ENCODE assay signal across 8 cellular contexts in genomic region chr16:50152386-50152806, GRCh38. TPM values are rescaled to one million over a fixed set of nuclear protein-coding genes. Genes with fewer than 3 reads are reported as not detected.
DNase-seq lines count a peak whose midpoint lies in the region; ATAC-seq lines count a peak whose summit lies in the region.

No MANE protein-coding gene starts in this region.

- H3K27me3 Mint-ChIP-seq in T-cell: no peaks in the 10 kb centered on the region

- CTCF ChIA-PET in T-cell (lab: Charles Lee): interaction anchor here (0.6 to 1.6 kb wide), 4 partner anchors 51 to 127 kb away, joined by 3 to 9 read pairs (median 4); partner anchors contain the start of genes CNEP1R1 (in 1 of the 2) and HEATR3 (in 1 of the 2)

- peak overlapping the region; percentile 79; the same call in 1 of the 2 replicates for H3K9ac ChIP-seq in iPS-20b (ENCODE audit: low read depth, low read length)

- peaks cover 11% of the 10 kb centered on the region for H3K4me1 ChIP-seq in iPS-20b (ENCODE audit: insufficient read depth, low read length)

- DNase-seq in AG08395 (ENCODE audit: low spot score) (peak; percentile 41), GM19240 (ENCODE audit: insufficient read length, low spot score) (peak; percentile 73), T-cell (peak; percentile 45 to 77 (median 64)), T1000 (lab: John Stamatoyannopoulos, UW) (no peak)
- DNase-seq in stimulated activated CD4-positive, alpha-beta T cell treated with anti-CD3 and anti-CD28 coated beads, Interleukin-15, amount 100 ng/mL, for 24 hours: peak; percentile 87

- peak overlapping the region; percentile 86 for H3K4me3 ChIP-seq in iPS-20b (ENCODE audit: low read length)

- H3K4me3 Mint-ChIP-seq in T-cell: peak overlapping the region; percentile 87 to 92 (median 89)

- H3K27ac ChIP-seq in angular gyrus (ENCODE audit: low read depth, low read length): peak overlapping the region; percentile 99
- peak overlapping the region; percentile 82 for H3K27ac ChIP-seq in iPS-20b (ENCODE audit: low read length)

- peaks cover 3% of the 10 kb centered on the region for H3K36me3 Mint-ChIP-seq in T-cell

- ATAC-seq in HG03378 (IDR thresholded peaks at IDR 0.05; ENCODE audit: unreplicated experiment): peak; percentile 65
- peak; percentile 30 to 56 (median 42) for ATAC-seq in T-cell (replicated peaks in 1 of 4)

- H3K4me1 Mint-ChIP-seq in T-cell: peaks cover 36 to 40% (median 37%) of the 10 kb centered on the region in 3 donors

- POLR2A ChIA-PET in T-cell (lab: Charles Lee): interaction anchor here (0.6 to 1.0 kb wide), 4 partner anchors 16 to 594 kb away, joined by 3 to 4 read pairs (median 3); no protein-coding TSS in a partner anchor

- H3K27ac Mint-ChIP-seq in T-cell: peak overlapping the region; percentile 98 to 99

- no peaks in the 10 kb centered on the region; the same call in 1 of the 2 replicates for H3K27me3 ChIP-seq in iPS-20b (ENCODE audit: insufficient read depth, low read length)

- no peaks in the 10 kb centered on the region for H3K9me3 Mint-ChIP-seq in T-cell

- H3K36me3 ChIP-seq in iPS-20b (ENCODE audit: insufficient read depth, low read depth, low read length): no peaks in the 10 kb centered on the region

- H3K9me3 ChIP-seq in iPS-20b (ENCODE audit: insufficient read depth, low read depth, low read length): no peaks in the 10 kb centered on the region

RNA-seq across cellular contexts. Expression of gene TENT4B, which starts 0.7 kb away (rescaled TPM):
- total RNA-seq in T-cell: 10 to 100 TPM; 20.2 to 31.9 (median 20.9) TPM
